ENCODE assay signal across 8 cellular contexts in genomic region chr6:143901885-143902708, GRCh38. TPM values are rescaled to one million over a fixed set of nuclear protein-coding genes. Genes with fewer than 3 reads are reported as not detected.
DNase-seq lines count a peak whose midpoint lies in the region; ATAC-seq lines count a peak whose summit lies in the region.

No MANE protein-coding gene starts in this region.

- intact Hi-C loops in right cardiac atrium (cut with DNase I): no loop called here

- H3K4me3 ChIP-seq in right cardiac atrium (ENCODE audit: low read length): no peak overlapping the region

- WGBS in right cardiac atrium: 10% methylated on average over 6 of the region's 6 CpGs

- DNase-seq in Ammon's horn (ENCODE audit: low spot score) (peak; percentile 16), right cardiac atrium (peak; percentile 30 to 66 (median 49)), NCI-H2227 (lab: John Stamatoyannopoulos, UW; ENCODE audit: unreplicated experiment) (no peak), GDM1 (lab: John Stamatoyannopoulos, UW) (no peak), SW 1271 (lab: John Stamatoyannopoulos, UW) (no peak), T-helper 9 cell (no peak)

- no peaks in the 10 kb centered on the region for H3K27me3 ChIP-seq in right cardiac atrium (ENCODE audit: control insufficient read depth, insufficient read depth)

- no peak overlapping the region for H3K27ac ChIP-seq in right cardiac atrium (ENCODE audit: low read length)

- peak; percentile 91 for ATAC-seq in GM19452 (IDR thresholded peaks at IDR 0.05; ENCODE audit: unreplicated experiment)
- peak; percentile 99 for ATAC-seq in HG03378 (IDR thresholded peaks at IDR 0.05; ENCODE audit: unreplicated experiment)
- ATAC-seq in right cardiac atrium: peak; percentile 75 to 93

- H3K4me1 ChIP-seq in right cardiac atrium (ENCODE audit: control insufficient read depth, insufficient read depth, low read length): peaks cover 7% of the 10 kb centered on the region

- no peaks in the 10 kb centered on the region for H3K9me3 ChIP-seq in right cardiac atrium (ENCODE audit: control insufficient read depth, low read length)

RNA-seq across cellular contexts. Expression of gene ZC2HC1B, which starts 37.8 kb away (rescaled TPM):
- total RNA-seq in right cardiac atrium: not detected
- not detected for polyA plus RNA-seq in right cardiac atrium

RNA-seq across cellular contexts. Expression of gene LTV1, which starts 59.0 kb away (rescaled TPM):
- total RNA-seq in right cardiac atrium: 10 to 100 TPM; 12.5 to 15.9 (median 12.8) TPM
- 16.0 TPM for polyA plus RNA-seq in right cardiac atrium

Comparison
In these comparisons a context has a peak if more than half of its experiments do, and no peak if none do; other contexts are left out.
1. DNase-seq: peak in Ammon's horn (single experiment) and right cardiac atrium (3 of 3); none in NCI-H2227 (single experiment), GDM1 (single experiment), SW 1271 (0 of 2) and T-helper 9 cell (single experiment).
2. Peak in every context shown above with its lines, with median percentiles within 50 percentile points of each other: ATAC-seq.